In genomic region chr11:94769897-94770296, GRCh38 we compare ENCODE assay signal across 9 cellular contexts. TPM values are rescaled to one million over a fixed set of nuclear protein-coding genes. Genes with fewer than 3 reads are reported as not detected.
A peak's percentile ranks its signal among the peaks of the same experiment; 100 is the strongest.
DNase-seq lines count a peak whose midpoint lies in the region; ATAC-seq and TF ChIP-seq lines count a peak whose summit lies in the region.
"Had no signal": no experiment of that assay in that cellular context is flagged by ENCODE, and none has a peak within 500 bp of the region (broad histone marks: within the 10 kb centered on the region; RNA-seq: fewer than 3 reads in every experiment).

No MANE protein-coding gene starts in this region.

- TF ChIP-seq CTCF in heart right ventricle (IDR thresholded peaks at IDR 0.05) (no peak), mammary epithelial cell (conservative IDR thresholded peaks at IDR 0.05 in 1 of 2, IDR thresholded peaks at IDR 0.05 in 1 of 2; ENCODE audit: extremely low read depth in 1 of 2, insufficient read depth in 1 of 2, low read depth in 1 of 2, low read length in 2 of 2) (no peak), GM10248 (IDR thresholded peaks at IDR 0.05; ENCODE audit: control extremely low read depth, extremely low read depth, low read depth, missing control alignments) (no peak)

- no peak overlapping the region for H4K91ac ChIP-seq in mesenchymal stem cell (ENCODE audit: low read length)

- CTCF ChIA-PET in mammary epithelial cell (lab: Charles Lee; ENCODE audit: low non-redundant PET) (interaction anchor here (0.6 kb wide), 1 partner anchor 147 kb away, joined by 3 read pairs; no protein-coding TSS in a partner anchor), GM10248 (lab: Yijun Ruan, JAX) (interaction anchor here (0.8 kb wide), 1 partner anchor 12 kb away, joined by 3 read pairs; no protein-coding TSS in a partner anchor)

- peaks cover 5% of the 10 kb centered on the region for H4K20me1 ChIP-seq in mammary epithelial cell (ENCODE audit: insufficient read depth, low read length)

- H2BK12ac ChIP-seq in mesenchymal stem cell (ENCODE audit: low read length in 2 of 2) = no peak overlapping the region

- no peak overlapping the region for H4K8ac ChIP-seq in mesenchymal stem cell (ENCODE audit: low read length)

- peak overlapping the region; percentile 74 for H2BK120ac ChIP-seq in mesenchymal stem cell (ENCODE audit: low read depth, low read length)

- POLR2A ChIA-PET in GM10248 (lab: Yijun Ruan, JAX) = no interaction called here

- H3K9me3 ChIP-seq in heart right ventricle (no peaks in the 10 kb centered on the region), mammary epithelial cell (replicated peaks; ENCODE audit: insufficient read depth, low read length) (no peaks in the 10 kb centered on the region), mesenchymal stem cell (ENCODE audit: control insufficient read depth, low read length) (no peaks in the 10 kb centered on the region)

- H3K23ac ChIP-seq in mesenchymal stem cell (ENCODE audit: low read length in 2 of 2) = no peak overlapping the region

- intact Hi-C loops in heart right ventricle (cut with DNase I) (loop anchor here in 6 of 10 donors (5.0 to 10.0 kb wide), 2 partner anchors 145 to 148 kb away; no protein-coding TSS in a partner anchor), cardiac septum (cut with DNase I) (loop anchor here (10.0 kb wide), 2 partner anchors 145 to 295 kb away; partner anchors contain the start of gene SRSF8), mammary epithelial cell (cut with micrococcal nuclease) (loop anchor here (10.0 kb wide), 2 partner anchors 55 to 125 kb away; no protein-coding TSS in a partner anchor)

- dilution Hi-C loops in mammary epithelial cell (cut with HindIII; ENCODE audit: low sequenced_read_pairs) = no loop called here

- H3K36me3 ChIP-seq in heart right ventricle = no peaks in the 10 kb centered on the region
- H3K36me3 ChIP-seq in mammary epithelial cell (ENCODE audit: insufficient read depth, low read length) = no peaks in the 10 kb centered on the region
- no peaks in the 10 kb centered on the region for H3K36me3 ChIP-seq in mesenchymal stem cell (ENCODE audit: control insufficient read depth in 1 of 2, insufficient read depth in 2 of 2, low read depth in 1 of 2, low read length in 2 of 2)
- no peaks in the 10 kb centered on the region for H3K36me3 ChIP-seq in urinary bladder (ENCODE audit: insufficient read depth)

- H3K4ac ChIP-seq in mesenchymal stem cell (ENCODE audit: low read depth in 1 of 2, low read length in 2 of 2) = peak overlapping the region in 1 of 2 experiments; percentile 13

- H3K27me3 ChIP-seq in heart right ventricle (peaks cover 0 to 21% (median 0%) of the 10 kb centered on the region in 7 donors), mammary epithelial cell (ENCODE audit: insufficient read depth, low read length) (no peaks in the 10 kb centered on the region), mesenchymal stem cell (ENCODE audit: control insufficient read depth in 1 of 2, insufficient read depth in 1 of 2, low read length in 2 of 2) (no peaks in the 10 kb centered on the region)

- H3K79me2 ChIP-seq in mammary epithelial cell (ENCODE audit: insufficient read depth, low read length) = peaks cover 91% of the 10 kb centered on the region

- no peak overlapping the region for H2BK15ac ChIP-seq in mesenchymal stem cell (ENCODE audit: low read depth, poor library complexity, severe bottlenecking)

- ATAC-seq in heart right ventricle = no peak
- no peak for ATAC-seq in HG03571 (IDR thresholded peaks at IDR 0.05; ENCODE audit: unreplicated experiment)

- peak overlapping the region in 1 of 2 experiments; percentile 96 for H3K18ac ChIP-seq in mesenchymal stem cell (ENCODE audit: low read depth in 1 of 2, low read length in 2 of 2)

- H3K4me3 ChIP-seq in heart right ventricle (peak overlapping the region; percentile 67 to 99 (median 88)), mammary epithelial cell (replicated peaks in 1 of 3; ENCODE audit: insufficient read depth in 1 of 3, low read depth in 2 of 3, low read length in 3 of 3) (peak overlapping the region; percentile 52 to 89 (median 64)), mesenchymal stem cell (ENCODE audit: insufficient read depth in 1 of 2, low read depth in 1 of 2, low read length in 2 of 2) (peak overlapping the region; percentile 89 to 93), urinary bladder (ENCODE audit: low read depth, low read length) (peak overlapping the region; percentile 90)

- H2BK5ac ChIP-seq in mesenchymal stem cell (ENCODE audit: low read depth, low read length, poor library complexity, severe bottlenecking) = no peak overlapping the region

- no peaks in the 10 kb centered on the region for H3K79me1 ChIP-seq in mesenchymal stem cell (replicated peaks; ENCODE audit: low read length, poor library complexity, severe bottlenecking)

- WGBS in heart right ventricle, 2 donors = 23 to 34% methylated on average over 7 of the region's 7 CpGs
- WGBS in mammary epithelial cell (ENCODE audit: low coverage, missing lambda C conversion rate) = 0% methylated on average over 7 of the region's 7 CpGs
- 4% methylated on average over 7 of the region's 7 CpGs for WGBS in mesenchymal stem cell
- 15% methylated on average over 7 of the region's 7 CpGs for WGBS in urinary bladder

- H2AK5ac ChIP-seq in mesenchymal stem cell (ENCODE audit: low read length, severe bottlenecking) = peak overlapping the region; percentile 79

- no TSS peak for BruUV-seq in mammary epithelial cell (replicated peaks; lab: Mats Ljungman, UMichigan)

- H3K27ac ChIP-seq in heart right ventricle (peak overlapping the region in 8 of 10 donors; percentile 87 to 98 (median 95)), mammary epithelial cell (ENCODE audit: insufficient read depth, low read depth, low read length) (peak overlapping the region; percentile 91), mesenchymal stem cell (ENCODE audit: low read length, poor library complexity, severe bottlenecking) (peak overlapping the region; percentile 61), urinary bladder (ENCODE audit: low read depth) (no peak overlapping the region)

- in situ Hi-C loops in mammary epithelial cell (cut with MboI; ENCODE audit: low sequenced_read_pairs in 2 of 2) = loop anchor here in 1 of 2 donors (5.0 kb wide), 1 partner anchor 148 kb away; no protein-coding TSS in a partner anchor

- H3K4me1 ChIP-seq in heart right ventricle = peaks cover 8 to 57% (median 28%) of the 10 kb centered on the region in 9 donors
- H3K4me1 ChIP-seq in mammary epithelial cell (ENCODE audit: insufficient read depth, low read length) = peaks cover 60% of the 10 kb centered on the region
- H3K4me1 ChIP-seq in mesenchymal stem cell (ENCODE audit: control insufficient read depth, insufficient read depth, low read depth, low read length) = peaks cover 11% of the 10 kb centered on the region
- peaks cover 2% of the 10 kb centered on the region for H3K4me1 ChIP-seq in urinary bladder (ENCODE audit: insufficient read depth)

- H3K4me2 ChIP-seq in mammary epithelial cell (ENCODE audit: insufficient read depth, low read depth, low read length) = peak overlapping the region; percentile 77
- peak overlapping the region; percentile 95 for H3K4me2 ChIP-seq in mesenchymal stem cell (ENCODE audit: low read length, poor library complexity, severe bottlenecking)

- H2AFZ ChIP-seq in mammary epithelial cell (ENCODE audit: low read depth, low read length) (no peak overlapping the region), mesenchymal stem cell (ENCODE audit: low read depth, low read length) (no peak overlapping the region)

- no peak overlapping the region for H3K14ac ChIP-seq in mesenchymal stem cell (ENCODE audit: low read length in 2 of 2)

- H3K9ac ChIP-seq in mammary epithelial cell (ENCODE audit: insufficient read depth, low read length) = peak overlapping the region; percentile 89
- peak overlapping the region; percentile 94 for H3K9ac ChIP-seq in mesenchymal stem cell (ENCODE audit: low read length)

- DNase-seq in heart right ventricle = no peak
- DNase-seq in cardiac septum (ENCODE audit: low spot score) = no peak
- DNase-seq in mammary epithelial cell = no peak
- no peak for DNase-seq in mesenchymal stem cell
- no peak for DNase-seq in stimulated activated CD4-positive, alpha-beta T cell treated with anti-CD3 and anti-CD28 coated beads, Interleukin-4, amount 100 ng/mL, for 24 hours
- no peak for DNase-seq in GM10248 (ENCODE audit: extremely low spot score)
- DNase-seq: GF-D8 had no signal

RNA-seq across cellular contexts. Expression of gene AMOTL1, which starts 1.7 kb away (rescaled TPM):
- 100 to 1,000 TPM in 2 of 10 donors, 10 to 100 TPM in 8; 30.5 to 115 (median 77.1) TPM for total RNA-seq in heart right ventricle
- polyA plus RNA-seq in heart right ventricle = 1 to 10 TPM; 3.1 to 8.3 TPM
- total RNA-seq in cardiac septum = 60.1 TPM
- total RNA-seq in mammary epithelial cell = 100 to 1,000 TPM; 181 to 201 TPM
- 87.4 TPM for polyA plus RNA-seq in mammary epithelial cell
- polyA minus RNA-seq in mammary epithelial cell = 304 TPM
- polyA plus RNA-seq in mesenchymal stem cell (2013, experiment 1 of 2) = 20.5 TPM
- polyA plus RNA-seq in mesenchymal stem cell (2013, experiment 2 of 2) = 19.9 TPM
- 79.3 TPM for total RNA-seq in urinary bladder
- 48.2 TPM for polyA plus RNA-seq in urinary bladder
